ENCODE assay signal across 14 cellular contexts in the genomic region with DNA sequence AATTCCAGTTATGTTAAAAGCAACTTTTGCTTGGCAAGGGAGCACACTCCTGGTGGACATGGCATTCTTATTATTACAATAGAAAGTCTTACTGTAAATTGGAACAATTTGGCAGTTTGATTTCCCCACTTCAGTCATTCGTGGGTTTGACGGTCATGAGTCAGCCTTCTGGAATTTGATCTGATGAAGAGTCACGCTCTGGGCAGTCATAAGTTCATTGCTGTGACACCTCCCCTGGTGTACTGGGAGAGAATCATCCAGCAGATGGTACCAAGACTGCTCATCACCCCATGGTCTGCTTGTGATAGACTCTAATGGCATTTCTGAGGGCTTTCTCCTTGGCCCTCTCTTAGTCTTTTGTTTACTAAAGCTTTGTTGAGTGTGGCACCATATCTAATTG. TPM values are rescaled to one million over a fixed set of nuclear protein-coding genes. Genes with fewer than 3 reads are reported as not detected.
DNase-seq lines count a peak whose midpoint lies in the region; ATAC-seq and TF ChIP-seq lines count a peak whose summit lies in the region.
"Had no signal": no experiment of that assay in that cellular context is flagged by ENCODE, and none has a peak within 500 bp of the region (broad histone marks: within the 10 kb centered on the region; RNA-seq: fewer than 3 reads in every experiment).

No MANE protein-coding gene starts in this region.

- DNase-seq in activated naive CD4-positive, alpha-beta T cell treated with anti-CD3 and anti-CD28 coated beads, Interleukin-2, amount 50 U/mL, for 72 hours (ENCODE audit: low spot score in 2 of 2): no peak
- no peak for DNase-seq in activated naive CD4-positive, alpha-beta T cell treated with Interleukin-2 at 50 U/mL for 16 hours
- DNase-seq in NCI-H446 treated with DMSO at 0.1 percent for 48 hours (lab: John Stamatoyannopoulos, UW) (peak; percentile 23), epithelial cell of proximal tubule (ENCODE audit: low read depth) (peak; percentile 61), stromal cell of bone marrow (ENCODE audit: low read depth) (peak; percentile 76)
- DNase-seq in stimulated activated naive CD4-positive, alpha-beta T cell treated with Interleukin-2 at 50 U/mL for 16 hours (lab: John Stamatoyannopoulos, UW): no peak
- DNase-seq: activated CD4-positive, alpha-beta T cell treated with anti-CD3 and anti-CD28 coated beads, Interleukin-2, amount 10 ng/mL, durations not matched to agents 7 days and 5 days; amniotic stem cell; NCI-H2107; stimulated activated CD4-positive, alpha-beta T cell treated with anti-CD3 and anti-CD28 coated beads, Interleukin-4, amount 100 ng/mL, for 24 hours had no signal

- ATAC-seq in activated naive CD4-positive, alpha-beta T cell treated with anti-CD3 and anti-CD28 coated beads, Interleukin-2, amount 50 U/mL, for 72 hours: peak; percentile 61
- ATAC-seq in HG03097 (IDR thresholded peaks at IDR 0.05; ENCODE audit: low FRiP score, unreplicated experiment) (no peak), GM19455 (IDR thresholded peaks at IDR 0.05; ENCODE audit: unreplicated experiment) (no peak)
- ATAC-seq: Right ventricle myocardium inferior had no signal

- no peaks in the 10 kb centered on the region for H3K9me3 Mint-ChIP-seq in activated naive CD4-positive, alpha-beta T cell treated with anti-CD3 and anti-CD28 coated beads, Interleukin-2, amount 50 U/mL, for 72 hours
- H3K9me3 Mint-ChIP-seq: activated CD4-positive, alpha-beta T cell treated with anti-CD3 and anti-CD28 coated beads, Interleukin-2, amount 10 ng/mL, durations not matched to agents 7 days and 5 days had no signal

- no peak overlapping the region for H3K4me3 ChIP-seq in epithelial cell of proximal tubule (ENCODE audit: low read depth, low read length)
- H3K4me3 ChIP-seq: BLaER1 had no signal

- no peaks in the 10 kb centered on the region for H3K36me3 Mint-ChIP-seq in activated naive CD4-positive, alpha-beta T cell treated with anti-CD3 and anti-CD28 coated beads, Interleukin-2, amount 50 U/mL, for 72 hours

- no peak overlapping the region for H3K27ac Mint-ChIP-seq in activated naive CD4-positive, alpha-beta T cell treated with anti-CD3 and anti-CD28 coated beads, Interleukin-2, amount 50 U/mL, for 72 hours
- H3K27ac Mint-ChIP-seq: activated CD4-positive, alpha-beta T cell treated with anti-CD3 and anti-CD28 coated beads, Interleukin-2, amount 10 ng/mL, durations not matched to agents 7 days and 5 days had no signal

- TF ChIP-seq CTCF in epithelial cell of proximal tubule (conservative IDR thresholded peaks at IDR 0.05; ENCODE audit: low read depth, low read length): no peak

RNA-seq across cellular contexts. Expression of a gene that starts 53.8 kb away (rescaled TPM):
- total RNA-seq in activated naive CD4-positive, alpha-beta T cell treated with anti-CD3 and anti-CD28 coated beads, Interleukin-2, amount 50 U/mL, for 72 hours: not detected
- not detected in 2 replicates for total RNA-seq in epithelial cell of proximal tubule
- total RNA-seq: activated CD4-positive, alpha-beta T cell treated with anti-CD3 and anti-CD28 coated beads, Interleukin-2, amount 10 ng/mL, durations not matched to agents 7 days and 5 days; Right ventricle myocardium inferior had no signal

Comparison
In these comparisons a context has a peak if more than half of its experiments do, and no peak if none do; other contexts are left out.
1. ATAC-seq: peak in activated naive CD4-positive, alpha-beta T cell treated with anti-CD3 and anti-CD28 coated beads, Interleukin-2, amount 50 U/mL, for 72 hours (2 of 2); none in HG03097 (single experiment) and GM19455 (single experiment).
2. DNase-seq: peak in NCI-H446 treated with DMSO at 0.1 percent for 48 hours (single experiment), epithelial cell of proximal tubule (single experiment) and stromal cell of bone marrow (single experiment); none in activated naive CD4-positive, alpha-beta T cell treated with anti-CD3 and anti-CD28 coated beads, Interleukin-2, amount 50 U/mL, for 72 hours (0 of 2), activated naive CD4-positive, alpha-beta T cell treated with Interleukin-2 at 50 U/mL for 16 hours (single experiment) and stimulated activated naive CD4-positive, alpha-beta T cell treated with Interleukin-2 at 50 U/mL for 16 hours (single experiment).